ENCODE assay signal across 8 cellular contexts in genomic region chr22:37457093-37457893, GRCh38. TPM values are rescaled to one million over a fixed set of nuclear protein-coding genes. Genes with fewer than 3 reads are reported as not detected.
DNase-seq lines count a peak whose midpoint lies in the region; ATAC-seq and TF ChIP-seq lines count a peak whose summit lies in the region.

No MANE protein-coding gene starts in this region.

- H3K4me1 Mint-ChIP-seq in endothelial cell (ENCODE audit: unreplicated experiment), result no peaks in the 10 kb centered on the region

- no peak overlapping the region for H3K27ac Mint-ChIP-seq in endothelial cell (ENCODE audit: unreplicated experiment)

- H3K4me3 ChIP-seq in AG09309 (ENCODE audit: control insufficient read depth, low read depth, low read length), result no peak overlapping the region

- H3K27me3 Mint-ChIP-seq in endothelial cell (ENCODE audit: unreplicated experiment), result peaks cover 2% of the 10 kb centered on the region

- TF ChIP-seq CTCF in AG09309 (IDR thresholded peaks at IDR 0.05; ENCODE audit: control insufficient read depth, insufficient read depth, low read depth, low read length, missing control alignments) (peak; percentile 98), endothelial cell (IDR thresholded peaks at IDR 0.05; ENCODE audit: unreplicated experiment) (peak; percentile 98)

- H3K36me3 Mint-ChIP-seq in endothelial cell (ENCODE audit: low read depth, unreplicated experiment), result no peaks in the 10 kb centered on the region

- DNase-seq in AG09309 (ENCODE audit: low read depth) (no peak), NCI-H526 (lab: John Stamatoyannopoulos, UW) (peak; percentile 37 to 72), endothelial cell (ENCODE audit: low spot score) (peak; percentile 86), mucosa of gallbladder (ENCODE audit: low spot score) (peak; percentile 81)
- peak; percentile 67 to 70 for DNase-seq in activated CD8-positive, alpha-beta memory T cell treated with anti-CD3 and anti-CD28 coated beads for 1 hour (ENCODE audit: extremely low read depth in 1 of 2, low read depth in 1 of 2)
- DNase-seq in stimulated activated CD8-positive, alpha-beta memory T cell treated with anti-CD3 and anti-CD28 coated beads, Interleukin-7, amount 100 ng/mL, for 24 hours (ENCODE audit: low read depth), result peak; percentile 76

- H3K4me3 Mint-ChIP-seq in endothelial cell (ENCODE audit: unreplicated experiment), result no peak overlapping the region

- ATAC-seq in GM19397 (IDR thresholded peaks at IDR 0.05; ENCODE audit: unreplicated experiment), result peak; percentile 57
- no peak for ATAC-seq in HG02981 (IDR thresholded peaks at IDR 0.05; ENCODE audit: unreplicated experiment)

- H3K9me3 Mint-ChIP-seq in endothelial cell (ENCODE audit: unreplicated experiment), result no peaks in the 10 kb centered on the region

RNA-seq across cellular contexts. Expression of gene MFNG, which starts 28.9 kb away (rescaled TPM):
- 75.4 TPM for total RNA-seq in endothelial cell (ENCODE audit: unreplicated experiment)
- total RNA-seq in mucosa of gallbladder, result 24.2 TPM

RNA-seq across cellular contexts. Expression of gene ELFN2, which starts 30.0 kb away (rescaled TPM):
- total RNA-seq in endothelial cell (ENCODE audit: unreplicated experiment), result 1.2 TPM
- total RNA-seq in mucosa of gallbladder, result 31.2 TPM

Comparison
In these comparisons a context has a peak if more than half of its experiments do, and no peak if none do; other contexts are left out.
1. RNA of gene ELFN2, which starts 30.0 kb away (total RNA-seq): 31.2 TPM in mucosa of gallbladder (single experiment); 1.2 TPM in endothelial cell (single experiment); every median in the first group is over 10 times any median in the second.